ENCODE assay signal across 15 cellular contexts in genomic region chr16:84467256-84467655, GRCh38.
"Had no signal": no experiment of that assay in that cellular context is flagged by ENCODE, and none has a peak within 500 bp of the region (broad histone marks: within the 10 kb centered on the region; RNA-seq: fewer than 3 reads in every experiment).

No MANE protein-coding gene starts in this region.

- ATAC-seq: gastroesophageal sphincter, heart right ventricle, right cardiac atrium had no signal

- H3K27ac Mint-ChIP-seq: activated T-helper 1 cell treated with anti-CD3 and anti-CD28 coated beads, Interleukin-12 subunit alpha, Interleukin-12 subunit beta, Interleukin-2, Interleukin-4 antibody, amounts not matched to agents 30 ng/mL and 10 ng/mL and 1 ng/mL, durations not matched to agents 14 hours and 24 hours and 36 hours; progenitor cell of endocrine pancreas had no signal

- H3K4me3 Mint-ChIP-seq: activated T-helper 1 cell treated with anti-CD3 and anti-CD28 coated beads, Interleukin-12 subunit alpha, Interleukin-12 subunit beta, Interleukin-2, Interleukin-4 antibody, amounts not matched to agents 30 ng/mL and 10 ng/mL and 1 ng/mL, durations not matched to agents 14 hours and 24 hours and 36 hours had no signal

- H3K27me3 Mint-ChIP-seq: progenitor cell of endocrine pancreas had no signal

- DNase-seq: activated CD4-positive, alpha-beta T cell treated with anti-CD3 and anti-CD28 coated beads, Interleukin-2, amount 50 U/mL, for 48 hours; activated CD4-positive, CD25-positive, alpha-beta regulatory T cell treated with anti-CD3 and anti-CD28 coated beads, Interleukin-2, amount 50 U/mL, for 72 hours; activated naive CD4-positive, alpha-beta T cell treated with Interleukin-2 at 50 U/mL for 16 hours; heart right ventricle; left ventricle myocardium inferior; mesenchymal stem cell; right cardiac atrium; SIG-M5; stimulated activated CD4-positive, alpha-beta T cell treated with anti-CD3 and anti-CD28 coated beads, Interleukin-15, amount 100 ng/mL, for 24 hours; stimulated activated CD4-positive, alpha-beta T cell treated with anti-CD3 and anti-CD28 coated beads, Interleukin-4, amount 100 ng/mL, for 1 hour; stimulated activated naive CD4-positive, alpha-beta T cell treated with Interleukin-2 at 50 U/mL for 16 hours; upper lobe of left lung had no signal
